1 cellular context compared by ENCODE assay signal in the genomic region with DNA sequence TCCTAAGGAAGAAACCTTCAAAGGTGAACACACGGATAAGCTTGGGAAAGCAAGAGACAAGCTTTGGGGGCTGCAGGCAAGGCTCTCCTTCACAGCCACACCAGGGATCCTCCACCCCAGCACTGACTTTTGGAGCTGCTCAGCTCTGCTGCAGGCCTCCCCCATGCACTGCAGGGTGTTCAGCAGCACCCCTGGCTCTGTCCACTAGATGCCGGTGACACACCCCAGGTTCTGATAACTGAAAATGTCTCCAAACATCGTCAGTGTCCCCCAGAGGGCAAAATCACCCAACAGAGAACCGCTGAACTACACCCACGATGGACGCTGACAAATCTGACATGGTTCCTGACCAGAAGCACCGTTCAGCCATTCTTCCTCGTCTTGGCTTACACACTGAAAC.
TF ChIP-seq lines count a peak whose summit lies in the region.

No MANE protein-coding gene starts in this region.

TF ChIP-seq in HCT116, 20 proteins besides CTCF, POLR2A, EP300 and RAD21 (continued from another document):
- TF ChIP-seq, protein P1, sequence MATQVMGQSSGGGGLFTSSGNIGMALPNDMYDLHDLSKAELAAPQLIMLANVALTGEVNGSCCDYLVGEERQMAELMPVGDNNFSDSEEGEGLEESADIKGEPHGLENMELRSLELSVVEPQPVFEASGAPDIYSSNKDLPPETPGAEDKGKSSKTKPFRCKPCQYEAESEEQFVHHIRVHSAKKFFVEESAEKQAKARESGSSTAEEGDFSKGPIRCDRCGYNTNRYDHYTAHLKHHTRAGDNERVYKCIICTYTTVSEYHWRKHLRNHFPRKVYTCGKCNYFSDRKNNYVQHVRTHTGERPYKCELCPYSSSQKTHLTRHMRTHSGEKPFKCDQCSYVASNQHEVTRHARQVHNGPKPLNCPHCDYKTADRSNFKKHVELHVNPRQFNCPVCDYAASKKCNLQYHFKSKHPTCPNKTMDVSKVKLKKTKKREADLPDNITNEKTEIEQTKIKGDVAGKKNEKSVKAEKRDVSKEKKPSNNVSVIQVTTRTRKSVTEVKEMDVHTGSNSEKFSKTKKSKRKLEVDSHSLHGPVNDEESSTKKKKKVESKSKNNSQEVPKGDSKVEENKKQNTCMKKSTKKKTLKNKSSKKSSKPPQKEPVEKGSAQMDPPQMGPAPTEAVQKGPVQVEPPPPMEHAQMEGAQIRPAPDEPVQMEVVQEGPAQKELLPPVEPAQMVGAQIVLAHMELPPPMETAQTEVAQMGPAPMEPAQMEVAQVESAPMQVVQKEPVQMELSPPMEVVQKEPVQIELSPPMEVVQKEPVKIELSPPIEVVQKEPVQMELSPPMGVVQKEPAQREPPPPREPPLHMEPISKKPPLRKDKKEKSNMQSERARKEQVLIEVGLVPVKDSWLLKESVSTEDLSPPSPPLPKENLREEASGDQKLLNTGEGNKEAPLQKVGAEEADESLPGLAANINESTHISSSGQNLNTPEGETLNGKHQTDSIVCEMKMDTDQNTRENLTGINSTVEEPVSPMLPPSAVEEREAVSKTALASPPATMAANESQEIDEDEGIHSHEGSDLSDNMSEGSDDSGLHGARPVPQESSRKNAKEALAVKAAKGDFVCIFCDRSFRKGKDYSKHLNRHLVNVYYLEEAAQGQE (IDR thresholded peaks at IDR 0.05; ENCODE audit: low read depth), result no peak
- TF ChIP-seq, protein P2, sequence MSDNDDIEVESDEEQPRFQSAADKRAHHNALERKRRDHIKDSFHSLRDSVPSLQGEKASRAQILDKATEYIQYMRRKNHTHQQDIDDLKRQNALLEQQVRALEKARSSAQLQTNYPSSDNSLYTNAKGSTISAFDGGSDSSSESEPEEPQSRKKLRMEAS (IDR thresholded peaks at IDR 0.05), result no peak
- TF ChIP-seq YY1 (IDR thresholded peaks at IDR 0.05; ENCODE audit: extremely low read depth, insufficient replicate concordance, low read depth, low read length) (no peak), EZH2phosphoT487 (IDR thresholded peaks at IDR 0.05; ENCODE audit: borderline replicate concordance) (no peak), ZFX (IDR thresholded peaks at IDR 0.05) (no peak), EZH2 (IDR thresholded peaks at IDR 0.05) (no peak), FOSL1 (IDR thresholded peaks at IDR 0.05; ENCODE audit: low read depth) (no peak), EGR1 (IDR thresholded peaks at IDR 0.05; ENCODE audit: low read depth) (no peak), ZNF274 (IDR thresholded peaks at IDR 0.05; ENCODE audit: low read depth, low read length) (no peak), SP1 (IDR thresholded peaks at IDR 0.05; ENCODE audit: low read depth) (no peak), POLR2AphosphoS5 (IDR thresholded peaks at IDR 0.05; ENCODE audit: low read depth, low read length) (no peak)
- TF ChIP-seq, protein P3, sequence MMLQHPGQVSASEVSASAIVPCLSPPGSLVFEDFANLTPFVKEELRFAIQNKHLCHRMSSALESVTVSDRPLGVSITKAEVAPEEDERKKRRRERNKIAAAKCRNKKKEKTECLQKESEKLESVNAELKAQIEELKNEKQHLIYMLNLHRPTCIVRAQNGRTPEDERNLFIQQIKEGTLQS (IDR thresholded peaks at IDR 0.05), result no peak
